ENCODE assay signal across 8 cellular contexts in the genomic region with DNA sequence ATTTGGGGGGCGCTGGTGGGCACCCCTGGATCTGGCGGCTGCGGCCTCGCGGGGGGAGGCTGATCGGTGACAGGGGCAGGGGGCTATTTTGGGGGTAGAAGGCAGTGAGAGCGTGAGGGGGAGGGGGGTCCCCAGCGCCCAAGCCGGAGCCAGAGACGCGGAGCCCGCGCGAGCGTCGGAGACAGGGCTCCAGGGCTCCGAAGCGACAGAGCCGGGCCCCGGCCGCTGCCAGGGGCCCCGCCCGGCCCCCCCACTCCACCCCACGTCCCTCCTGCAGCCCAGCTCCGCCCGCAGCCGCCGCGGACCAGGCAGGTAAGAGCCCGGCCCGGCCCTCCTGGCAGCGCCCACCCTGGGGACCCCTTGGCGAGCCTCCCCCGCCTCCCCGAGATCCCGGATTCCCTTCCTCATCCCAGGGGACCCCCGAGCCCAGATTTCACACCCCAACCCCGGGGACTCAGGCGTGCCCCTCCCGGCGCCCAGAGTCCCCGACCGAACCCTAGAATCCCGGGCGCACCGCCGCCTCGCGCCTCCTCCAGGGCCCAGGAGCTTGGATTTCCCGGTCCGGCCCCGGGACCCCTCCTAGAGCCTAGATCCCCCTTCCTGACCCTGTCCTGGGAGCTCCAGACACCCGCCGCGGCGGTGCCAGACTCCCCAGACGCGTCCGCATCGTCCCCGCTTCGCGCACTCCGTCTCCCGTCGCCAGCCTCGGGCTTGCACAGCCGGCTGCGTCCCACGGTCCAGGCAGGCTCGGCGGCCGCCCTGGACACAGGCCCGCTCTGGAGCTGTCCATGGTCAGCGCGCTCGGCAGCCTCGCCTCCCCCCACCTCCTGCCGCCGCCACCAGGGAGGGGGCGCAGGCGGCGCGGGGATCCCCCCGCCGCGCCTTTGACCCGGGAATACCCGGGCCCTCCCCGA. TPM values are rescaled to one million over a fixed set of nuclear protein-coding genes. Genes with fewer than 3 reads are reported as not detected.
DNase-seq lines count a peak whose midpoint lies in the region; ATAC-seq and TF ChIP-seq lines count a peak whose summit lies in the region.

A gene (plus strand): TSS at position 134 of the 914 bp plus-strand sequence. CDS start 8,330 bp downstream, outside the sequence.

- peaks cover 17% of the 10 kb centered on the region for H3K27me3 Mint-ChIP-seq in activated T-helper 1 cell treated with anti-CD3 and anti-CD28 coated beads, Interleukin-12 subunit alpha, Interleukin-12 subunit beta, Interleukin-2, Interleukin-4 antibody, amounts not matched to agents 30 ng/mL and 10 ng/mL and 1 ng/mL, durations not matched to agents 14 hours and 24 hours and 36 hours (ENCODE audit: insufficient read depth)
- peaks cover 0 to 7% (median 0%) of the 10 kb centered on the region in 5 donors for H3K27me3 Mint-ChIP-seq in naive thymus-derived CD8-positive, alpha-beta T cell

- no peaks in the 10 kb centered on the region; the same call in 1 of the 2 replicates for H3K4me1 ChIP-seq in HUES64 (ENCODE audit: insufficient read depth, low read length)

- H3K27ac Mint-ChIP-seq in activated T-helper 1 cell treated with anti-CD3 and anti-CD28 coated beads, Interleukin-12 subunit alpha, Interleukin-12 subunit beta, Interleukin-2, Interleukin-4 antibody, amounts not matched to agents 30 ng/mL and 10 ng/mL and 1 ng/mL, durations not matched to agents 14 hours and 24 hours and 36 hours, result peak within 1 kb of the TSS; percentile 85
- peak within 1 kb of the TSS; percentile 87 to 97 (median 94) for H3K27ac Mint-ChIP-seq in naive thymus-derived CD8-positive, alpha-beta T cell

- peak within 1 kb of the TSS; percentile 94 for H3K4me3 ChIP-seq in HUES64 (ENCODE audit: low read length)
- H3K4me3 ChIP-seq in fibroblast of pulmonary artery (replicated peaks; ENCODE audit: low read depth, low read length), result peak within 1 kb of the TSS; percentile 69

- peak within 1 kb of the TSS; percentile 90 for H3K27ac ChIP-seq in C4-2B
- peak within 1 kb of the TSS; percentile 97 for H3K27ac ChIP-seq in HUES64 (ENCODE audit: low read depth, low read length)

- no peaks in the 10 kb centered on the region for H3K36me3 Mint-ChIP-seq in activated T-helper 1 cell treated with anti-CD3 and anti-CD28 coated beads, Interleukin-12 subunit alpha, Interleukin-12 subunit beta, Interleukin-2, Interleukin-4 antibody, amounts not matched to agents 30 ng/mL and 10 ng/mL and 1 ng/mL, durations not matched to agents 14 hours and 24 hours and 36 hours (ENCODE audit: low read depth)
- H3K36me3 Mint-ChIP-seq in naive thymus-derived CD8-positive, alpha-beta T cell, result no peaks in the 10 kb centered on the region

- POLR2A ChIA-PET in naive thymus-derived CD8-positive, alpha-beta T cell (lab: Charles Lee), result interaction anchor here (0.6 to 3.7 kb wide), 5 partner anchors 8 to 135 kb away, joined by 3 to 23 read pairs (median 5); no protein-coding TSS in a partner anchor

- H3K9ac ChIP-seq in HUES64 (ENCODE audit: low read depth, low read length), result peak within 1 kb of the TSS; percentile 90

- intact Hi-C loops in activated T-helper 1 cell treated with anti-CD3 and anti-CD28 coated beads, Interleukin-12 subunit alpha, Interleukin-12 subunit beta, Interleukin-2, Interleukin-4 antibody, amounts not matched to agents 30 ng/mL and 10 ng/mL and 1 ng/mL, durations not matched to agents 14 hours and 24 hours and 36 hours (cut with micrococcal nuclease), result loop anchor here (1.0 to 10.0 kb wide), 9 partner anchors 9 to 485 kb away; a partner anchor contains a TSS

- peaks cover 32% of the 10 kb centered on the region for H3K4me1 Mint-ChIP-seq in activated T-helper 1 cell treated with anti-CD3 and anti-CD28 coated beads, Interleukin-12 subunit alpha, Interleukin-12 subunit beta, Interleukin-2, Interleukin-4 antibody, amounts not matched to agents 30 ng/mL and 10 ng/mL and 1 ng/mL, durations not matched to agents 14 hours and 24 hours and 36 hours (ENCODE audit: low read depth)
- H3K4me1 Mint-ChIP-seq in naive thymus-derived CD8-positive, alpha-beta T cell, result peaks cover 16 to 39% (median 37%) of the 10 kb centered on the region in 4 donors

- H3K27me3 ChIP-seq in HUES64 (ENCODE audit: insufficient read depth, low read length), result peaks cover 31% of the 10 kb centered on the region

- no peaks in the 10 kb centered on the region for H3K9me3 Mint-ChIP-seq in activated T-helper 1 cell treated with anti-CD3 and anti-CD28 coated beads, Interleukin-12 subunit alpha, Interleukin-12 subunit beta, Interleukin-2, Interleukin-4 antibody, amounts not matched to agents 30 ng/mL and 10 ng/mL and 1 ng/mL, durations not matched to agents 14 hours and 24 hours and 36 hours
- H3K9me3 Mint-ChIP-seq in naive thymus-derived CD8-positive, alpha-beta T cell, result no peaks in the 10 kb centered on the region

- TF ChIP-seq CTCF in C4-2B (conservative IDR thresholded peaks at IDR 0.05), result no peak
- TF ChIP-seq CTCF in fibroblast of pulmonary artery (IDR thresholded peaks at IDR 0.05; ENCODE audit: low read length, missing control alignments), result no peak

- 1% methylated on average over 88 of the region's 90 CpGs for WGBS in HUES64

- DNase-seq in activated T-helper 1 cell treated with anti-CD3 and anti-CD28 coated beads, Interleukin-12 subunit alpha, Interleukin-12 subunit beta, Interleukin-2, Interleukin-4 antibody, amounts not matched to agents 30 ng/mL and 10 ng/mL and 1 ng/mL, durations not matched to agents 14 hours and 24 hours and 36 hours (ENCODE audit: low spot score), result no peak
- DNase-seq in fibroblast of pulmonary artery (ENCODE audit: low read depth) (peak; percentile 66), GF-D8 (lab: John Stamatoyannopoulos, UW) (no peak)
- peak in 2 of 10 donors; percentile 21 to 25 for DNase-seq in naive thymus-derived CD8-positive, alpha-beta T cell

- no peaks in the 10 kb centered on the region for H3K36me3 ChIP-seq in HUES64 (ENCODE audit: insufficient read depth, low read length)

- H3K9me3 ChIP-seq in HUES64 (ENCODE audit: insufficient read depth, low read depth, low read length), result no peaks in the 10 kb centered on the region

- ATAC-seq in naive thymus-derived CD8-positive, alpha-beta T cell, result peak in 1 of 2 donors; percentile 10
- ATAC-seq in HG02981 (IDR thresholded peaks at IDR 0.05; ENCODE audit: unreplicated experiment), result no peak
- no peak for ATAC-seq in GM21360 (IDR thresholded peaks at IDR 0.05; ENCODE audit: unreplicated experiment)

- H3K4me3 Mint-ChIP-seq in activated T-helper 1 cell treated with anti-CD3 and anti-CD28 coated beads, Interleukin-12 subunit alpha, Interleukin-12 subunit beta, Interleukin-2, Interleukin-4 antibody, amounts not matched to agents 30 ng/mL and 10 ng/mL and 1 ng/mL, durations not matched to agents 14 hours and 24 hours and 36 hours, result peak within 1 kb of the TSS; percentile 87
- peak within 1 kb of the TSS; percentile 78 to 94 (median 90) for H3K4me3 Mint-ChIP-seq in naive thymus-derived CD8-positive, alpha-beta T cell

RNA-seq across cellular contexts. Expression of the gene that starts here (rescaled TPM):
- 12.0 TPM for polyA plus RNA-seq in HUES64 (2013, experiment 1 of 2)
- polyA plus RNA-seq in HUES64 (2013, experiment 2 of 2), result 19.0 TPM
- 5.0 TPM in 2 replicates for total RNA-seq in activated T-helper 1 cell treated with anti-CD3 and anti-CD28 coated beads, Interleukin-12 subunit alpha, Interleukin-12 subunit beta, Interleukin-2, Interleukin-4 antibody, amounts not matched to agents 30 ng/mL and 10 ng/mL and 1 ng/mL, durations not matched to agents 14 hours and 24 hours and 36 hours
- total RNA-seq in naive thymus-derived CD8-positive, alpha-beta T cell, result 1 to 10 TPM; 3.6 to 4.7 TPM
- polyA plus RNA-seq in naive thymus-derived CD8-positive, alpha-beta T cell, result under 1 TPM in 2 of 3 donors, not detected in 1; 0.20 to 0.58 TPM
